Comparison of ENCODE assay signal across 21 cellular contexts in the genomic region with DNA sequence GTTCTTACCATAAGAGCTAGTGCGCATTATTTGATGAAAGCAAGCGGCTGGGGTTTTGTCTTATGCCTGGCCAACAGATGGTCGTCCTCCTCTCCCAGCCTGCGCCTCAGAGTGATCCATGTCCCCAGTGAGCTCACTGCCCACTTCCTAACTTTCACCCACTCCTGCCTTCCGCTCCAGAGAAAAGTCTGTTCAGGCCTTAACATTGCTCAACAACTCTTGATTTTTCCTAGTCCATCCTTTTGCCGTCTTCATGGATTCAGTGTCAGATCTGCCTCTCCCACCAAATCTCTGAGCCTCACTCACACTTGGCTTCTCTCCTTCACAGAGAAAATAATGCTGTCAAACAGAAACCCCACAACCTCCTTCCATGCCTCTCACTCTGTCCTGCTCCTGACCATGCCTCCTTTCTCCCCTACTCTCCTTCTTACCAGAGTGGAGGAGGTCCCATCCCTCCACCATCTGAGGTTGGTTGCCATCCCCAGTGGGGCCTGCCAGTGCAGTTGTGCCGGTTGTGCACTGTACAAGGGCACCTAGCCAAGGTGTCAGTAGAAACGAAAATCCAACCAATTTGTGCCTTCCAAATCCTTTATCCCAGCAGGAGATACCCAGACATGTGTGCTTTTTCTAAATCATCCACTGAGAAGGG. TPM values are rescaled to one million over a fixed set of nuclear protein-coding genes. Genes with fewer than 3 reads are reported as not detected.
DNase-seq lines count a peak whose midpoint lies in the region; FAIRE-seq and TF ChIP-seq lines count a peak whose summit lies in the region.
"Had no signal": no experiment of that assay in that cellular context is flagged by ENCODE, and none has a peak within 500 bp of the region (broad histone marks: within the 10 kb centered on the region; RNA-seq: fewer than 3 reads in every experiment).

No MANE protein-coding gene starts in this region.

- no peak overlapping the region for H3K9ac ChIP-seq in mesendoderm (ENCODE audit: low read length)
- H3K9ac ChIP-seq: BLaER1 treated with 17β-estradiol and CSF1 and Interleukin-3, amounts not matched to agents 10 nM and 100 nM had no signal

- H2BK5ac ChIP-seq in mesendoderm (ENCODE audit: low read length) = no peak overlapping the region

- H2BK15ac ChIP-seq in mesendoderm (replicated peaks; ENCODE audit: low read depth) = no peak overlapping the region

- DNase-seq in HTR-8/SVneo (ENCODE audit: insufficient read length, low spot score) = no peak
- DNase-seq in esophagus muscularis mucosa (ENCODE audit: extremely low spot score) = peak; percentile 78
- DNase-seq in mesendoderm = no peak
- DNase-seq in dorsolateral prefrontal cortex = no peak
- no peak for DNase-seq in testis
- no peak for DNase-seq in NCI-H524 (lab: John Stamatoyannopoulos, UW)
- DNase-seq: AML-193; Caco-2; Calu3; CD4-positive, alpha-beta T cell; CD8-positive, alpha-beta T cell; DMS79 treated with DMSO at 0.1 percent for 48 hours; GF-D8 had no signal

- no peak overlapping the region for H3K23ac ChIP-seq in mesendoderm (ENCODE audit: low read length)

- H4K8ac ChIP-seq in mesendoderm (ENCODE audit: low read depth, low read length) = no peak overlapping the region

- no peak overlapping the region for H3K4me2 ChIP-seq in mesendoderm (ENCODE audit: low read length)
- H3K4me2 ChIP-seq: A549; BLaER1 treated with 17β-estradiol and CSF1 and Interleukin-3, amounts not matched to agents 10 nM and 100 nM had no signal

- H2AK5ac ChIP-seq in mesendoderm (ENCODE audit: low read length) = no peak overlapping the region

- no peak overlapping the region for H3K4me3 ChIP-seq in esophagus muscularis mucosa
- no peak overlapping the region for H3K4me3 ChIP-seq in mesendoderm (ENCODE audit: low read length)
- H3K4me3 ChIP-seq in dorsolateral prefrontal cortex = no peak overlapping the region
- H3K4me3 ChIP-seq in testis = no peak overlapping the region
- H3K4me3 ChIP-seq: A549; BLaER1 treated with 17β-estradiol and CSF1 and Interleukin-3, amounts not matched to agents 10 nM and 100 nM had no signal

- peak; percentile 73 for FAIRE-seq in HTR-8/SVneo (lab: Jason Lieb, UNC)
- FAIRE-seq: A549, D721Med, G401.6, GM12891, GM19239 had no signal

- no peak overlapping the region for H3K27ac ChIP-seq in esophagus muscularis mucosa (replicated peaks in 1 of 4)
- no peak overlapping the region for H3K27ac ChIP-seq in mesendoderm (ENCODE audit: low read depth, low read length)
- no peak overlapping the region for H3K27ac ChIP-seq in dorsolateral prefrontal cortex
- no peak overlapping the region for H3K27ac ChIP-seq in testis
- H3K27ac ChIP-seq: 22Rv1; A549; BLaER1 treated with 17β-estradiol and CSF1 and Interleukin-3, amounts not matched to agents 10 nM and 100 nM; C4-2B had no signal

- no peaks in the 10 kb centered on the region for H3K36me3 ChIP-seq in esophagus muscularis mucosa
- no peaks in the 10 kb centered on the region for H3K36me3 ChIP-seq in mesendoderm (ENCODE audit: control insufficient read depth, insufficient read depth, low read length)
- H3K36me3 ChIP-seq in testis (ENCODE audit: low read depth, missing control alignments) = no peaks in the 10 kb centered on the region
- H3K36me3 ChIP-seq: BLaER1 treated with 17β-estradiol and CSF1 and Interleukin-3, amounts not matched to agents 10 nM and 100 nM had no signal

- H2BK120ac ChIP-seq in mesendoderm (ENCODE audit: low read depth, low read length) = no peak overlapping the region

- H3K79me1 ChIP-seq in mesendoderm (ENCODE audit: low read length) = no peaks in the 10 kb centered on the region

- no peak overlapping the region for H3K4ac ChIP-seq in mesendoderm (ENCODE audit: low read depth, low read length)

- no peak overlapping the region for H3K18ac ChIP-seq in mesendoderm (ENCODE audit: low read length)

- TF ChIP-seq CTCF in esophagus muscularis mucosa (IDR thresholded peaks at IDR 0.05) (no peak), dorsolateral prefrontal cortex (IDR thresholded peaks at IDR 0.05 in 54 of 56, conservative IDR thresholded peaks at IDR 0.05 in 2 of 56; ENCODE audit: low read depth in 1 of 56, partially characterized antibody in 56 of 56) (no peak), testis (IDR thresholded peaks at IDR 0.05) (no peak)

- no peaks in the 10 kb centered on the region for H3K79me2 ChIP-seq in mesendoderm (ENCODE audit: control insufficient read depth, insufficient read depth, low read length)

- H3K4me1 ChIP-seq in esophagus muscularis mucosa = no peaks in the 10 kb centered on the region
- no peaks in the 10 kb centered on the region for H3K4me1 ChIP-seq in mesendoderm (ENCODE audit: control insufficient read depth, low read depth, low read length)
- no peaks in the 10 kb centered on the region for H3K4me1 ChIP-seq in testis
- H3K4me1 ChIP-seq: A549; BLaER1 treated with 17β-estradiol and CSF1 and Interleukin-3, amounts not matched to agents 10 nM and 100 nM; Caco-2 had no signal

- intact Hi-C loops in esophagus muscularis mucosa (cut with DNase I) = no loop called here
- intact Hi-C loops in dorsolateral prefrontal cortex (cut with DNase I) = no loop called here
- intact Hi-C loops in testis (cut with DNase I; ENCODE audit: low total_unique reads) = no loop called here

- WGBS in esophagus muscularis mucosa = 78% methylated on average over 8 of the region's 8 CpGs
- no CpG with 5 or more reads among the region's 8 CpGs for WGBS in mesendoderm (ENCODE audit: extremely low coverage, insufficient coverage, low lambda C conversion rate)
- WGBS in testis, 2 donors = 85 to 87% methylated on average over 8 of the region's 8 CpGs

- H3K9me3 ChIP-seq in esophagus muscularis mucosa (peaks cover 0 to 3% (median 0%) of the 10 kb centered on the region in 4 donors), testis (no peaks in the 10 kb centered on the region)
- H3K9me3 ChIP-seq: A549, Caco-2 had no signal

- H3K27me3 ChIP-seq in esophagus muscularis mucosa (peaks cover 0 to 17% (median 0%) of the 10 kb centered on the region in 4 donors), mesendoderm (ENCODE audit: insufficient read depth, low read length, poor library complexity) (no peaks in the 10 kb centered on the region), dorsolateral prefrontal cortex (peaks cover 0 to 5% (median 0%) of the 10 kb centered on the region in 45 donors), testis (no peaks in the 10 kb centered on the region)
- H3K27me3 ChIP-seq: BLaER1 treated with 17β-estradiol and CSF1 and Interleukin-3, amounts not matched to agents 10 nM and 100 nM had no signal

- no peak overlapping the region for H4K5ac ChIP-seq in mesendoderm (ENCODE audit: low read length)

- no peak for TF ChIP-seq POLR2A in esophagus muscularis mucosa (IDR thresholded peaks at IDR 0.05; ENCODE audit: low read depth)
- TF ChIP-seq POLR2A in testis (IDR thresholded peaks at IDR 0.05) = no peak

- peak overlapping the region; percentile 34 for H3K56ac ChIP-seq in mesendoderm (ENCODE audit: low read length)

- no peak for TF ChIP-seq EP300 in esophagus muscularis mucosa (IDR thresholded peaks at IDR 0.05)

RNA-seq across cellular contexts. Expression of a gene that starts 58.9 kb away (rescaled TPM):
- total RNA-seq in esophagus muscularis mucosa = 10 to 100 TPM; 22.4 to 46.1 (median 25.3) TPM
- polyA plus RNA-seq in mesendoderm (2013, experiment 1 of 2) = 155 TPM
- 154 TPM for polyA plus RNA-seq in mesendoderm (2013, experiment 2 of 2)
- total RNA-seq in dorsolateral prefrontal cortex = 100 to 1,000 TPM in 24 of 120 experiments, 10 to 100 TPM in 96; 54.0 to 148 (median 87.6) TPM
- total RNA-seq in testis = 100 to 1,000 TPM in 1 of 2 donors, 10 to 100 TPM in 1; 90.4 to 127 TPM
- polyA plus RNA-seq in testis (ENCODE audit: insufficient read depth, low read depth, low replicate concordance) = 100.0 TPM
